6 cellular contexts compared by ENCODE assay signal in the genomic region with DNA sequence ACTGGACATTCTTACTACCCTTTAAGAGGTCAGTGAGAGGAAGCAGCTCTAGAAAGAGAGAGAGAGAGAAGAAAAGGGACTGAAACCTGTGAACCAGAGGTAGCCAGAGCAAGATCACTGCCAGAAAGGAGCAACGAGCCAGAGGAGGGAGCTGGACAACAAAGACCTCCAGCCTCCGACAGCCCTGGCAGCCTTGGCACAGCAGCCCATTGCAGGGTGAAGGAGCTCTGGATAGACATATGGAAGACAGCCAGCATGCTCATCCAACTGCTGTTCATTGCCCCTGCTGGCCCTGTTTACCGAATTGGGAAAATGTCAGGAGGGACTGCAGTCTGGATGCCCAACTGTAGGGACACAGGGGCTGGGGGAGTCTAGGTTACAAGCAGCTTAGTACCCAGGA.
"Had no signal": no experiment of that assay in that cellular context is flagged by ENCODE, and none has a peak within 500 bp of the region (broad histone marks: within the 10 kb centered on the region; RNA-seq: fewer than 3 reads in every experiment).

No MANE protein-coding gene starts in this region.

- H3K4me1 Mint-ChIP-seq: GM23338, H9, IgD-negative memory B cell had no signal

- H3K4me3 Mint-ChIP-seq: GM23338, H9, IgD-negative memory B cell had no signal

- DNase-seq: H9, HCEC 1CT had no signal

- H3K9me3 Mint-ChIP-seq: H9 had no signal

- H3K27ac Mint-ChIP-seq: GM23338, IgD-negative memory B cell had no signal

- ATAC-seq: GM23338, HepG2 had no signal

- H3K36me3 Mint-ChIP-seq: IgD-negative memory B cell had no signal

- H3K27me3 Mint-ChIP-seq: IgD-negative memory B cell had no signal

- H3K4me3 ChIP-seq: GM23338 had no signal

- H3K27ac ChIP-seq: HL-60 had no signal
